In genomic region chr19:31648347-31648746, GRCh38 we compare ENCODE assay signal across 1 cellular context.
TF ChIP-seq lines count a peak whose summit lies in the region.

No MANE protein-coding gene starts in this region.

TF ChIP-seq in H1, 55 proteins besides CTCF, POLR2A, EP300 and RAD21:
- TF ChIP-seq SIRT6 (IDR thresholded peaks at IDR 0.05; ENCODE audit: low read length), result no peak
- TF ChIP-seq MAFK (IDR thresholded peaks at IDR 0.05; ENCODE audit: low read depth, low read length), result no peak
- TF ChIP-seq RXRA (IDR thresholded peaks at IDR 0.05; ENCODE audit: insufficient read depth, low read depth, low read length), result no peak
TF ChIP-seq in H1: peak in this region for 0.
